Comparison of ENCODE assay signal across 9 cellular contexts in genomic region chr6:165049362-165049761, GRCh38.
A peak's percentile ranks its signal among the peaks of the same experiment; 100 is the strongest.
DNase-seq lines count a peak whose midpoint lies in the region; ATAC-seq, FAIRE-seq and TF ChIP-seq lines count a peak whose summit lies in the region.
"Had no signal": no experiment of that assay in that cellular context is flagged by ENCODE, and none has a peak within 500 bp of the region (broad histone marks: within the 10 kb centered on the region; RNA-seq: fewer than 3 reads in every experiment).

No MANE protein-coding gene starts in this region.

- no peaks in the 10 kb centered on the region for H3K4me1 ChIP-seq in ascending aorta

- no peaks in the 10 kb centered on the region for H3K27me3 ChIP-seq in ascending aorta

- H3K9me3 ChIP-seq in ascending aorta = no peaks in the 10 kb centered on the region

- peak; percentile 83 for FAIRE-seq in GM12891 (lab: Jason Lieb, UNC)

- intact Hi-C loops in ascending aorta (cut with DNase I) = no loop called here

- TF ChIP-seq POLR2A in GM12891 (IDR thresholded peaks at IDR 0.05; ENCODE audit: low read depth, low read length) = no peak

- ATAC-seq in GM21526 (IDR thresholded peaks at IDR 0.05; ENCODE audit: low FRiP score, unreplicated experiment) (no peak), GM21381 (IDR thresholded peaks at IDR 0.05; ENCODE audit: unreplicated experiment) (no peak)

- no peak overlapping the region for H3K4me3 ChIP-seq in foreskin fibroblast (ENCODE audit: low read depth in 1 of 2, low read length in 2 of 2)
- no peak overlapping the region for H3K4me3 ChIP-seq in ascending aorta

- TF ChIP-seq CTCF in foreskin fibroblast (IDR thresholded peaks at IDR 0.05; ENCODE audit: low read depth, low read length) (peak; percentile 23), ascending aorta (IDR thresholded peaks at IDR 0.05) (no peak)

- DNase-seq in Ammon's horn (ENCODE audit: low spot score) (peak; percentile 5), GM12891 (ENCODE audit: insufficient read length, low spot score) (peak; percentile 7), RPMI7951 (ENCODE audit: low read depth) (peak; percentile 17), foreskin fibroblast (no peak), ascending aorta (ENCODE audit: low spot score in 2 of 2) (no peak)
- DNase-seq in stimulated activated naive CD4-positive, alpha-beta T cell treated with Interleukin-2 at 50 U/mL for 16 hours (lab: John Stamatoyannopoulos, UW) = no peak

- no peaks in the 10 kb centered on the region for H3K36me3 ChIP-seq in ascending aorta

- no peak overlapping the region for H3K27ac ChIP-seq in ascending aorta
- H3K27ac ChIP-seq: epithelial cell of prostate had no signal

TF ChIP-seq in GM12891, 5 proteins besides CTCF, POLR2A, EP300 and RAD21:
- TF ChIP-seq POLR2AphosphoS5 (IDR thresholded peaks at IDR 0.05; ENCODE audit: low read depth, low read length) = no peak
- TF ChIP-seq POU2F2 (IDR thresholded peaks at IDR 0.05; ENCODE audit: low read depth, low read length) = no peak
- no peak for TF ChIP-seq SPI1 (IDR thresholded peaks at IDR 0.05; ENCODE audit: low read depth, low read length)
- no peak for TF ChIP-seq PAX5 (IDR thresholded peaks at IDR 0.05; ENCODE audit: insufficient read depth, low read length, severe bottlenecking)
- no peak for TF ChIP-seq TAF1 (IDR thresholded peaks at IDR 0.05; ENCODE audit: low read depth, low read length)

Comparison
In these comparisons a context has a peak if more than half of its experiments do, and no peak if none do; other contexts are left out.
1. DNase-seq: peak in Ammon's horn (single experiment), GM12891 (single experiment) and RPMI7951 (single experiment); none in foreskin fibroblast (0 of 2), stimulated activated naive CD4-positive, alpha-beta T cell treated with Interleukin-2 at 50 U/mL for 16 hours (single experiment) and ascending aorta (0 of 2).